In genomic region chr3:182980204-182981037, GRCh38 we compare ENCODE assay signal across 8 cellular contexts. TPM values are rescaled to one million over a fixed set of nuclear protein-coding genes. Genes with fewer than 3 reads are reported as not detected.
A peak's percentile ranks its signal among the peaks of the same experiment; 100 is the strongest.
DNase-seq lines count a peak whose midpoint lies in the region; ATAC-seq and TF ChIP-seq lines count a peak whose summit lies in the region.

TSS of gene DCUN1D1 (minus strand) at chr3:182980538. CDS start at chr3:182980489, 49 bp downstream.

- peak within 1 kb of the TSS; percentile 72 to 96 (median 90) for H3K27ac ChIP-seq in spleen

- no peaks in the 10 kb centered on the region for H3K9me3 ChIP-seq in spleen

- H3K4me3 ChIP-seq in AG04449 (ENCODE audit: low read depth, low read length), result peak within 1 kb of the TSS; percentile 69
- peak within 1 kb of the TSS; percentile 76 to 91 for H3K4me3 ChIP-seq in cardiac fibroblast (replicated peaks in 1 of 2; ENCODE audit: low read depth in 2 of 2, low read length in 2 of 2)
- peak within 1 kb of the TSS; percentile 79 to 95 (median 89) for H3K4me3 ChIP-seq in spleen

- ATAC-seq in GM18868 (IDR thresholded peaks at IDR 0.05; ENCODE audit: unreplicated experiment) (peak; percentile 90), HG03097 (IDR thresholded peaks at IDR 0.05; ENCODE audit: low FRiP score, unreplicated experiment) (peak; percentile 82), activated B cell treated with CpG ODN at 0.5 μM for 24 hours (ENCODE audit: low read depth) (peak; percentile 89)

- no peaks in the 10 kb centered on the region for H3K27me3 ChIP-seq in spleen (replicated peaks in 1 of 7)

- POLR2A ChIA-PET in AG04449 (lab: Yijun Ruan, JAX), result no interaction called here
- POLR2A ChIA-PET in activated B cell treated with CpG ODN at 0.5 μM for 24 hours (lab: Charles Lee), result interaction anchor here (0.6 to 1.8 kb wide), 7 partner anchors 9 to 1034 kb away, joined by 3 to 5 read pairs (median 4); no protein-coding TSS in a partner anchor

- CTCF ChIA-PET in AG04449 (lab: Yijun Ruan, JAX), result interaction anchor here (1.0 to 1.1 kb wide), 2 partner anchors 9 to 143 kb away, joined by 3 to 5 read pairs; no protein-coding TSS in a partner anchor
- CTCF ChIA-PET in activated B cell treated with CpG ODN at 0.5 μM for 24 hours (lab: Charles Lee), result no interaction called here

- H3K9me3 Mint-ChIP-seq in activated B cell treated with CpG ODN at 0.5 μM for 24 hours, result no peaks in the 10 kb centered on the region

- H3K27ac Mint-ChIP-seq in activated B cell treated with CpG ODN at 0.5 μM for 24 hours, result peak within 1 kb of the TSS; percentile 84

- no peaks in the 10 kb centered on the region for H3K27me3 Mint-ChIP-seq in activated B cell treated with CpG ODN at 0.5 μM for 24 hours

- peaks cover 6% of the 10 kb centered on the region for H3K36me3 Mint-ChIP-seq in activated B cell treated with CpG ODN at 0.5 μM for 24 hours (ENCODE audit: low read depth)

- peaks cover 33% of the 10 kb centered on the region for H3K4me1 Mint-ChIP-seq in activated B cell treated with CpG ODN at 0.5 μM for 24 hours

- no peaks in the 10 kb centered on the region for H3K36me3 ChIP-seq in spleen

- DNase-seq in AG04449 (ENCODE audit: low read depth, low spot score) (no peak), NCI-H2227 (lab: John Stamatoyannopoulos, UW; ENCODE audit: unreplicated experiment) (peak; percentile 94), activated B cell treated with CpG ODN at 0.5 μM for 24 hours (peak; percentile 90), cardiac fibroblast (ENCODE audit: low read depth in 2 of 2) (peak; percentile 82 to 91), inferior parietal cortex (ENCODE audit: extremely low spot score) (peak; percentile 80), spleen (peak; percentile 98)

- peaks cover 12 to 56% (median 28%) of the 10 kb centered on the region in 6 donors for H3K4me1 ChIP-seq in spleen

- TF ChIP-seq POLR2A in spleen (IDR thresholded peaks at IDR 0.05), result peak in 1 of 3 donors; percentile 48

- 0 to 1% (median 1%) methylated on average over 10 to 106 of the region's 106 CpGs for WGBS in spleen, 5 donors

- TF ChIP-seq CTCF in AG04449 (IDR thresholded peaks at IDR 0.05; ENCODE audit: insufficient read depth, low read length, missing control alignments) (no peak), activated B cell treated with CpG ODN at 0.5 μM for 24 hours (IDR thresholded peaks at IDR 0.05) (no peak), cardiac fibroblast (IDR thresholded peaks at IDR 0.05; ENCODE audit: low read depth, low read length) (no peak), spleen (IDR thresholded peaks at IDR 0.05 in 8 of 11, conservative IDR thresholded peaks at IDR 0.05 in 3 of 11) (no peak)

- H3K4me3 Mint-ChIP-seq in activated B cell treated with CpG ODN at 0.5 μM for 24 hours, result peak within 1 kb of the TSS; percentile 93

- intact Hi-C loops in activated B cell treated with CpG ODN at 0.5 μM for 24 hours (cut with micrococcal nuclease) (loop anchor here (1.0 to 5.0 kb wide), 3 partner anchors 13 to 188 kb away; partner anchors contain the start of genes ATP11B and MCCC1), spleen (cut with DNase I; ENCODE audit: low total_unique reads) (no loop called here)

RNA-seq across cellular contexts. Expression of gene DCUN1D1, which starts in this region (rescaled TPM):
- total RNA-seq in activated B cell treated with CpG ODN at 0.5 μM for 24 hours, result 36.7 and 44.2 TPM in 2 replicates
- 10 to 100 TPM; 26.7 to 59.3 (median 38.2) TPM for total RNA-seq in spleen
- 1 to 10 TPM; 5.4 to 8.4 (median 6.9) TPM for polyA plus RNA-seq in spleen
